8 cellular contexts compared by ENCODE assay signal in genomic region chr15:52018244-52018643, GRCh38. TPM values are rescaled to one million over a fixed set of nuclear protein-coding genes. Genes with fewer than 3 reads are reported as not detected.
DNase-seq lines count a peak whose midpoint lies in the region; FAIRE-seq and TF ChIP-seq lines count a peak whose summit lies in the region.

No MANE protein-coding gene starts in this region.

- peaks cover 49% of the 10 kb centered on the region for H3K4me1 Mint-ChIP-seq in activated CD4-positive, alpha-beta memory T cell treated with anti-CD3 and anti-CD28 coated beads, Interleukin-2, amount 10 ng/mL, durations not matched to agents 7 days and 5 days

- H3K27ac Mint-ChIP-seq in activated CD4-positive, alpha-beta memory T cell treated with anti-CD3 and anti-CD28 coated beads, Interleukin-2, amount 10 ng/mL, durations not matched to agents 7 days and 5 days: peak overlapping the region; percentile 66

- H3K9me3 Mint-ChIP-seq in activated CD4-positive, alpha-beta memory T cell treated with anti-CD3 and anti-CD28 coated beads, Interleukin-2, amount 10 ng/mL, durations not matched to agents 7 days and 5 days: no peaks in the 10 kb centered on the region

- H3K9ac ChIP-seq in kidney (ENCODE audit: low read length in 2 of 2): peak overlapping the region in 1 of 2 donors; percentile 53

- H3K27ac ChIP-seq in stomach (peak overlapping the region in 4 of 5 donors; percentile 93 to 97 (median 95)), kidney (ENCODE audit: low read depth in 2 of 2, low read length in 2 of 2) (no peak overlapping the region), small intestine (ENCODE audit: low read depth in 1 of 2, low read length in 1 of 2) (no peak overlapping the region)

- POLR2A ChIA-PET in activated CD4-positive, alpha-beta memory T cell treated with anti-CD3 and anti-CD28 coated beads, Interleukin-2, amount 10 ng/mL, durations not matched to agents 7 days and 5 days (lab: Charles Lee): interaction anchor here (0.9 to 3.9 kb wide), 5 partner anchors 9 to 161 kb away, joined by 3 to 56 read pairs (median 4); no protein-coding TSS in a partner anchor

- no peaks in the 10 kb centered on the region for H3K9me3 ChIP-seq in stomach
- H3K9me3 ChIP-seq in kidney (ENCODE audit: control insufficient read depth in 1 of 2, low read length in 2 of 2): no peaks in the 10 kb centered on the region
- no peaks in the 10 kb centered on the region for H3K9me3 ChIP-seq in small intestine (ENCODE audit: control insufficient read depth, low read depth)

- TF ChIP-seq CTCF in stomach (IDR thresholded peaks at IDR 0.05) (no peak), kidney (IDR thresholded peaks at IDR 0.05; ENCODE audit: borderline replicate concordance, extremely low read depth, insufficient read depth) (no peak)

- H3K27me3 ChIP-seq in stomach (no peaks in the 10 kb centered on the region), small intestine (ENCODE audit: control insufficient read depth in 2 of 2, insufficient read depth in 2 of 2, low read length in 2 of 2) (no peaks in the 10 kb centered on the region)

- peaks cover 11% of the 10 kb centered on the region for H3K36me3 Mint-ChIP-seq in activated CD4-positive, alpha-beta memory T cell treated with anti-CD3 and anti-CD28 coated beads, Interleukin-2, amount 10 ng/mL, durations not matched to agents 7 days and 5 days (ENCODE audit: low read depth)

- H3K4me1 ChIP-seq in stomach (peaks cover 17 to 36% (median 28%) of the 10 kb centered on the region in 4 donors), kidney (ENCODE audit: control insufficient read depth in 1 of 2, insufficient read depth in 1 of 2, low read depth in 1 of 2, low read length in 2 of 2) (peaks cover 0 to 9% of the 10 kb centered on the region in 2 donors), small intestine (ENCODE audit: control insufficient read depth in 2 of 2, insufficient read depth in 1 of 2, low read depth in 1 of 2, low read length in 1 of 2) (no peaks in the 10 kb centered on the region)

- H3K4me3 ChIP-seq in stomach (peak overlapping the region in 3 of 4 donors; percentile 44 to 79 (median 62)), kidney (ENCODE audit: low read length in 2 of 2) (peak overlapping the region in 1 of 2 donors; percentile 54), small intestine (ENCODE audit: low read depth in 1 of 2, low read length in 2 of 2) (peak overlapping the region in 1 of 2 donors; percentile 83)

- H3K27me3 Mint-ChIP-seq in activated CD4-positive, alpha-beta memory T cell treated with anti-CD3 and anti-CD28 coated beads, Interleukin-2, amount 10 ng/mL, durations not matched to agents 7 days and 5 days: peaks cover 4% of the 10 kb centered on the region

- CTCF ChIA-PET in activated CD4-positive, alpha-beta memory T cell treated with anti-CD3 and anti-CD28 coated beads, Interleukin-2, amount 10 ng/mL, durations not matched to agents 7 days and 5 days (lab: Charles Lee): no interaction called here

- FAIRE-seq in HTR-8/SVneo (lab: Jason Lieb, UNC) (no peak), kidney (lab: Jason Lieb, UNC) (no peak), small intestine (lab: Jason Lieb, UNC) (no peak)

- TF ChIP-seq POLR2A in stomach (IDR thresholded peaks at IDR 0.05): no peak

- H3K36me3 ChIP-seq in stomach (no peaks in the 10 kb centered on the region), kidney (ENCODE audit: control insufficient read depth in 1 of 2, insufficient read depth in 2 of 2, low read length in 2 of 2) (no peaks in the 10 kb centered on the region), small intestine (ENCODE audit: control insufficient read depth in 2 of 2, insufficient read depth in 2 of 2, low read length in 2 of 2) (no peaks in the 10 kb centered on the region)

- peak overlapping the region; percentile 97 for H3K4me3 Mint-ChIP-seq in activated CD4-positive, alpha-beta memory T cell treated with anti-CD3 and anti-CD28 coated beads, Interleukin-2, amount 10 ng/mL, durations not matched to agents 7 days and 5 days

- 94 to 97% (median 96%) methylated on average over 7 of the region's 7 CpGs for WGBS in stomach, 5 donors
- 89 to 93% (median 91%) methylated on average over 7 of the region's 7 CpGs for WGBS in small intestine, 3 donors

- peak; percentile 31 for DNase-seq in HTR-8/SVneo (ENCODE audit: insufficient read length, low spot score)
- DNase-seq in activated CD4-positive, alpha-beta memory T cell treated with anti-CD3 and anti-CD28 coated beads, Interleukin-2, amount 10 ng/mL, durations not matched to agents 7 days and 5 days: no peak
- peak; percentile 40 for DNase-seq in hepatic stellate cell (ENCODE audit: low spot score)
- DNase-seq in stomach: no peak
- DNase-seq in middle frontal gyrus (ENCODE audit: extremely low spot score, low spot score): no peak
- DNase-seq in mucosa of gallbladder (ENCODE audit: low spot score): no peak
- DNase-seq in kidney: no peak
- no peak for DNase-seq in small intestine

- no peak for TF ChIP-seq EP300 in stomach (IDR thresholded peaks at IDR 0.05)

- intact Hi-C loops in stomach (cut with DNase I; ENCODE audit: low total_unique reads) (no loop called here), kidney (cut with DNase I) (no loop called here)

RNA-seq across cellular contexts. Expression of gene MAPK6, which starts 0.8 kb away (rescaled TPM):
- 10 to 100 TPM; 44.9 to 47.9 TPM for total RNA-seq in activated CD4-positive, alpha-beta memory T cell treated with anti-CD3 and anti-CD28 coated beads, Interleukin-2, amount 10 ng/mL, durations not matched to agents 7 days and 5 days
- total RNA-seq in stomach: 100 to 1,000 TPM in 1 of 5 donors, 10 to 100 TPM in 3, 1 to 10 TPM in 1; 2.3 to 159 (median 26.8) TPM
- 10 to 100 TPM in 2 of 3 donors, 1 to 10 TPM in 1; 8.3 to 13.3 (median 10.1) TPM for polyA plus RNA-seq in stomach
- total RNA-seq in mucosa of gallbladder: 41.2 TPM
- total RNA-seq in kidney: 22.9 TPM
- polyA plus RNA-seq in kidney (ENCODE audit: insufficient read depth, low read depth, low replicate concordance): 6.5 TPM
- 10 to 100 TPM; 15.5 to 28.6 (median 26.6) TPM for polyA plus RNA-seq in small intestine

RNA-seq across cellular contexts. Expression of gene LEO1, which starts 46.7 kb away (rescaled TPM):
- 10 to 100 TPM; 31.2 to 32.8 TPM for total RNA-seq in activated CD4-positive, alpha-beta memory T cell treated with anti-CD3 and anti-CD28 coated beads, Interleukin-2, amount 10 ng/mL, durations not matched to agents 7 days and 5 days
- 10 to 100 TPM in 3 of 5 donors, 1 to 10 TPM in 1, under 1 TPM in 1; 0.58 to 16.3 (median 10.6) TPM for total RNA-seq in stomach
- 10 to 100 TPM in 2 of 3 donors, 1 to 10 TPM in 1; 9.5 to 13.7 (median 11.8) TPM for polyA plus RNA-seq in stomach
- total RNA-seq in mucosa of gallbladder: 18.0 TPM
- total RNA-seq in kidney: 14.5 TPM
- polyA plus RNA-seq in kidney (ENCODE audit: insufficient read depth, low read depth, low replicate concordance): 12.1 TPM
- polyA plus RNA-seq in small intestine: 10 to 100 TPM; 14.3 to 21.7 (median 19.9) TPM

Comparison
In these comparisons a context has a peak if more than half of its experiments do, and no peak if none do; other contexts are left out.
1. DNase-seq: peak in HTR-8/SVneo (single experiment) and hepatic stellate cell (single experiment); none in activated CD4-positive, alpha-beta memory T cell treated with anti-CD3 and anti-CD28 coated beads, Interleukin-2, amount 10 ng/mL, durations not matched to agents 7 days and 5 days (single experiment), stomach (single experiment), middle frontal gyrus (single experiment), mucosa of gallbladder (single experiment), kidney (single experiment) and small intestine (single experiment).
2. H3K27ac ChIP-seq: peak in stomach (4 of 5); none in kidney (0 of 2) and small intestine (0 of 2).